15 cellular contexts compared by ENCODE assay signal in genomic region chr2:135638825-135639224, GRCh38.
"Had no signal": no experiment of that assay in that cellular context is flagged by ENCODE, and none has a peak within 500 bp of the region (broad histone marks: within the 10 kb centered on the region; RNA-seq: fewer than 3 reads in every experiment).

No MANE protein-coding gene starts in this region.

- ATAC-seq: heart left ventricle; naive thymus-derived CD8-positive, alpha-beta T cell had no signal

- DNase-seq: cortex of kidney; dorsolateral prefrontal cortex; effector CD8-positive, alpha-beta T cell; foreskin melanocyte; heart left ventricle; hippocampal formation; immature natural killer cell; naive thymus-derived CD8-positive, alpha-beta T cell; nucleus accumbens; ovary; small intestine; stimulated activated CD4-positive, alpha-beta T cell treated with anti-CD3 and anti-CD28 coated beads, Interleukin-12 subunit alpha, Interleukin-12 subunit beta, amount 100 ng/mL, for 4 hours; stimulated activated naive CD4-positive, alpha-beta T cell treated with Interleukin-2 at 50 U/mL for 16 hours; trophoblast cell had no signal

- H3K9me3 ChIP-seq: heart left ventricle, ovary, right atrium auricular region had no signal

- H3K27me3 ChIP-seq: dorsolateral prefrontal cortex, heart left ventricle, ovary, right atrium auricular region had no signal

- H3K4me3 ChIP-seq: dorsolateral prefrontal cortex, heart left ventricle, ovary, right atrium auricular region had no signal

- H3K27ac ChIP-seq: heart left ventricle, ovary, right atrium auricular region had no signal

- H3K36me3 ChIP-seq: ovary had no signal

- H3K4me1 ChIP-seq: heart left ventricle, right atrium auricular region had no signal
